Comparison of ENCODE assay signal across 8 cellular contexts in the genomic region with DNA sequence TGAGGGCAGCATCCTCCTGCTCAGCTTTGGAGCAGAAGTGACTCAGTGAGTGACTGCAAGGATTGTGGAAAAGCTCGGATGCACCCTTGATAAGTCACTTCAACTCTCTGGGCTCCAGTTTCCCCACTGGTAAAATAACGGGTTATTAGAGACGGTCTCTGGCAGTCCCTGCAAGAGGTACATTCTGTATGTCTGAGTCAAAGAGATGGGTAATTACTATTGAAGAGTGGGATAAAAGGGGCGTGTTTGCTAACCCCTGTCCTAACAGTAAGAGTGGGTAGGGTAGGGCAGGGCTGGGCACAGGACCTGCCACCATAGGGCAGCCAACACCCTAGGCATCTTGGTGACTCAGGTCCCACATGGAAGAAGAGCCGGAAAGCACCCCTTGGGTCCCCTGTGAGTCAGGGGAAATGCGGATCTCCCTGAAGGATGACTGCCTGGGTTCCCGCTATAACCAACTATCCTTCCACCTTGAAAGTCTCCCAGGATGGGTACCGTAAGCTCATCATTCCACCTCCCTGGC. TPM values are rescaled to one million over a fixed set of nuclear protein-coding genes. Genes with fewer than 3 reads are reported as not detected.
DNase-seq lines count a peak whose midpoint lies in the region; ATAC-seq, FAIRE-seq and TF ChIP-seq lines count a peak whose summit lies in the region.

No MANE protein-coding gene starts in this region.

- peak overlapping the region in 1 of 2 donors; percentile 34 for H3K4me3 ChIP-seq in CD4-positive, alpha-beta memory T cell (ENCODE audit: low read length in 2 of 2)
- H3K4me3 ChIP-seq in ovary (no peak overlapping the region), BE2C (ENCODE audit: low read depth, low read length) (no peak overlapping the region)

- H3K36me3 ChIP-seq in CD4-positive, alpha-beta memory T cell (ENCODE audit: insufficient read depth, low read length): no peaks in the 10 kb centered on the region
- H3K36me3 ChIP-seq in ovary (no peaks in the 10 kb centered on the region), BE2C (peaks cover 15% of the 10 kb centered on the region)

- POLR2A ChIA-PET in CD4-positive, alpha-beta memory T cell (lab: Charles Lee; ENCODE audit: partially characterized antibody): interaction anchor here (0.7 to 12.5 kb wide), 14 partner anchors 13 to 301 kb away, joined by 3 to 751 read pairs (median 12); a partner anchor contains a TSS

- FAIRE-seq in RCC 7860 (lab: Jason Lieb, UNC): peak; percentile 79

- H3K36me3 Mint-ChIP-seq in CD4-positive, alpha-beta memory T cell: peaks cover 0 to 5% of the 10 kb centered on the region in 2 donors
- peaks cover 5% of the 10 kb centered on the region for H3K36me3 Mint-ChIP-seq in endothelial cell (ENCODE audit: low read depth, unreplicated experiment)

- peak overlapping the region; percentile 98 to 100 (median 100) for H3K27ac Mint-ChIP-seq in CD4-positive, alpha-beta memory T cell
- peak overlapping the region; percentile 97 for H3K27ac Mint-ChIP-seq in endothelial cell (ENCODE audit: unreplicated experiment)

- intact Hi-C loops in CD4-positive, alpha-beta memory T cell (cut with micrococcal nuclease): loop anchor here (1.0 to 10.0 kb wide), 2 partner anchors 37 to 301 kb away; a partner anchor contains a TSS
- intact Hi-C loops in ovary (cut with DNase I): loop anchor here in 1 of 4 donors (10.0 kb wide), 1 partner anchor 1061 kb away; a partner anchor contains a TSS

- H3K27me3 ChIP-seq in CD4-positive, alpha-beta memory T cell (ENCODE audit: insufficient read depth, low read length): no peaks in the 10 kb centered on the region
- H3K27me3 ChIP-seq in ovary: no peaks in the 10 kb centered on the region
- no peaks in the 10 kb centered on the region for H3K27me3 ChIP-seq in BE2C

- peaks cover 0 to 2% of the 10 kb centered on the region in 2 donors for H3K27me3 Mint-ChIP-seq in CD4-positive, alpha-beta memory T cell
- peaks cover 23% of the 10 kb centered on the region for H3K27me3 Mint-ChIP-seq in endothelial cell (ENCODE audit: unreplicated experiment)

- peaks cover 70 to 97% (median 82%) of the 10 kb centered on the region in 4 donors for H3K4me1 Mint-ChIP-seq in CD4-positive, alpha-beta memory T cell
- peaks cover 45% of the 10 kb centered on the region for H3K4me1 Mint-ChIP-seq in endothelial cell (ENCODE audit: unreplicated experiment)

- H3K9me3 Mint-ChIP-seq in CD4-positive, alpha-beta memory T cell: peaks cover 0 to 4% (median 0%) of the 10 kb centered on the region in 8 donors
- H3K9me3 Mint-ChIP-seq in endothelial cell (ENCODE audit: unreplicated experiment): no peaks in the 10 kb centered on the region

- no peak for TF ChIP-seq EP300 in ovary (IDR thresholded peaks at IDR 0.05)

- ATAC-seq in HG03354 (IDR thresholded peaks at IDR 0.05; ENCODE audit: poor library complexity, severe bottlenecking, unreplicated experiment): no peak
- no peak for ATAC-seq in activated CD4-positive, CD25-positive, alpha-beta regulatory T cell treated with anti-CD3 and anti-CD28 coated beads, Interleukin-2, amount 50 U/mL, for 24 hours

- TF ChIP-seq CTCF in endothelial cell (IDR thresholded peaks at IDR 0.05; ENCODE audit: unreplicated experiment): no peak
- no peak for TF ChIP-seq CTCF in ovary (IDR thresholded peaks at IDR 0.05)
- TF ChIP-seq CTCF in BE2C (IDR thresholded peaks at IDR 0.05; ENCODE audit: low read depth, low read length): no peak

- H3K4me3 Mint-ChIP-seq in CD4-positive, alpha-beta memory T cell: peak overlapping the region in 7 of 8 donors; percentile 67 to 91 (median 90)
- no peak overlapping the region for H3K4me3 Mint-ChIP-seq in endothelial cell (ENCODE audit: unreplicated experiment)

- no peaks in the 10 kb centered on the region for H3K9me3 ChIP-seq in CD4-positive, alpha-beta memory T cell (ENCODE audit: control insufficient read depth in 1 of 2, low read length in 2 of 2)
- H3K9me3 ChIP-seq in ovary (no peaks in the 10 kb centered on the region), BE2C (no peaks in the 10 kb centered on the region)

- peak in 1 of 5 donors; percentile 72 for DNase-seq in CD4-positive, alpha-beta memory T cell
- DNase-seq in RCC 7860 (ENCODE audit: low spot score) (peak; percentile 91), endothelial cell (ENCODE audit: low spot score) (no peak), ovary (no peak), BE2C (no peak), DMS153 (lab: John Stamatoyannopoulos, UW) (no peak)

- no peak for TF ChIP-seq POLR2A in ovary (IDR thresholded peaks at IDR 0.05)

- H3K4me1 ChIP-seq in CD4-positive, alpha-beta memory T cell (ENCODE audit: insufficient read depth, low read length): peaks cover 96% of the 10 kb centered on the region
- H3K4me1 ChIP-seq in ovary (ENCODE audit: insufficient read depth) (peaks cover 36% of the 10 kb centered on the region), BE2C (peaks cover 14% of the 10 kb centered on the region)

- CTCF ChIA-PET in CD4-positive, alpha-beta memory T cell (lab: Charles Lee; ENCODE audit: partially characterized antibody): interaction anchor here (1.3 to 14.9 kb wide), 5 partner anchors 12 to 131 kb away, joined by 3 to 450 read pairs (median 7); a partner anchor contains a TSS

- H3K27ac ChIP-seq in CD4-positive, alpha-beta memory T cell (ENCODE audit: low read depth, low read length): peak overlapping the region; percentile 95
- H3K27ac ChIP-seq in ovary: peak overlapping the region; percentile 51 to 81

- 66 to 84% (median 81%) methylated on average over 8 of the region's 8 CpGs for WGBS in ovary, 3 donors

RNA-seq across cellular contexts. Expression of a gene that starts 7.3 kb away (rescaled TPM):
- total RNA-seq in CD4-positive, alpha-beta memory T cell: 100 to 1,000 TPM; 559 to 573 TPM
- 100 to 1,000 TPM in 1 of 2 donors, 10 to 100 TPM in 1; 23.5 to 186 TPM for polyA plus RNA-seq in CD4-positive, alpha-beta memory T cell
- total RNA-seq in endothelial cell (ENCODE audit: unreplicated experiment): 136 TPM
- 100 to 1,000 TPM; 353 to 699 (median 607) TPM for total RNA-seq in ovary
- 100 to 1,000 TPM; 114 to 376 TPM for polyA plus RNA-seq in ovary
- 7.4 TPM for polyA plus RNA-seq in BE2C (2012; ENCODE audit: insufficient read depth, insufficient read length, low read depth)

RNA-seq across cellular contexts. Expression of a gene that starts 19.8 kb away (rescaled TPM):
- total RNA-seq in CD4-positive, alpha-beta memory T cell: 1,000 to 10,000 TPM; 1,815 to 1,855 TPM
- 1,000 to 10,000 TPM; 1,453 to 1,910 TPM for polyA plus RNA-seq in CD4-positive, alpha-beta memory T cell
- 1,951 TPM for total RNA-seq in endothelial cell (ENCODE audit: unreplicated experiment)
- 1,000 to 10,000 TPM; 2,147 to 3,018 (median 2,446) TPM for total RNA-seq in ovary
- 1,000 to 10,000 TPM; 2,476 to 3,023 TPM for polyA plus RNA-seq in ovary
- polyA plus RNA-seq in BE2C (2012; ENCODE audit: insufficient read depth, insufficient read length, low read depth): 578 TPM

RNA-seq across cellular contexts. Expression of a gene that starts 37.4 kb away (rescaled TPM):
- total RNA-seq in CD4-positive, alpha-beta memory T cell: 10 to 100 TPM; 37.7 to 38.1 TPM
- polyA plus RNA-seq in CD4-positive, alpha-beta memory T cell: 10 to 100 TPM; 14.6 to 19.7 TPM
- total RNA-seq in endothelial cell (ENCODE audit: unreplicated experiment) (21.2 TPM), ovary (10 to 100 TPM in 5 of 7 donors, 1 to 10 TPM in 2; 6.9 to 27.3 (median 21.1) TPM)
- polyA plus RNA-seq in ovary: 10 to 100 TPM in 1 of 2 donors, 1 to 10 TPM in 1; 5.9 to 18.3 TPM
- polyA plus RNA-seq in BE2C (2012; ENCODE audit: insufficient read depth, insufficient read length, low read depth): 61.8 TPM

RNA-seq across cellular contexts. Expression of a gene that starts 47.8 kb away (rescaled TPM):
- 100 to 1,000 TPM; 207 to 210 TPM for total RNA-seq in CD4-positive, alpha-beta memory T cell
- polyA plus RNA-seq in CD4-positive, alpha-beta memory T cell: 10 to 100 TPM; 16.6 to 36.4 TPM
- total RNA-seq in endothelial cell (ENCODE audit: unreplicated experiment): 157 TPM
- 100 to 1,000 TPM in 3 of 7 donors, 10 to 100 TPM in 4; 41.5 to 130 (median 89.8) TPM for total RNA-seq in ovary
- 10 to 100 TPM; 54.2 to 90.4 TPM for polyA plus RNA-seq in ovary
- polyA plus RNA-seq in BE2C (2012; ENCODE audit: insufficient read depth, insufficient read length, low read depth): 83.3 TPM

RNA-seq across cellular contexts. Expression of a gene that starts 58.7 kb away (rescaled TPM):
- 100 to 1,000 TPM; 192 to 201 TPM for total RNA-seq in CD4-positive, alpha-beta memory T cell
- polyA plus RNA-seq in CD4-positive, alpha-beta memory T cell: 10 to 100 TPM; 18.2 to 24.8 TPM
- total RNA-seq in endothelial cell (ENCODE audit: unreplicated experiment): 98.6 TPM
- 100 to 1,000 TPM in 3 of 7 donors, 10 to 100 TPM in 4; 38.1 to 138 (median 96.0) TPM for total RNA-seq in ovary
- 10 to 100 TPM; 29.9 to 59.1 TPM for polyA plus RNA-seq in ovary
- 33.4 TPM for polyA plus RNA-seq in BE2C (2012; ENCODE audit: insufficient read depth, insufficient read length, low read depth)
